15 cellular contexts compared by ENCODE assay signal in the genomic region with DNA sequence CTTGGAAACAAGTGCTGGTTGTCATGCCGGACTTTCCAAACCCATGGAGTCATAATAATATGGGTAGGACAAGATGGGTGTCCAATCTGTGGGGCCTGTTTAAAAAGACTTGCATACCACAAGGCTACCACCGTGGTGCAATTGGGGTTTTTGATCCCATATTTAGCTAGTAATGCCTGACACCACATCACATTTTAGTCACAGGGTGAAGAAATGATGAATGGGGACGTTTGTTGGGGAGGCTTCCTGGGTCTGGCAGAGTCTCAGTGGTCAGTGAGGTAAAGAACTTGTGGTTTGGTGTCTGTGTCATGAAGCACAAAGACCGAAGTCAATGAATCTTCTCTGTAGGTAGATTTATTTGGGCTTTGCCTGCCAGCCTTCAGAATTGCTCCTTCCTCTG. TPM values are rescaled to one million over a fixed set of nuclear protein-coding genes. Genes with fewer than 3 reads are reported as not detected.
A peak's percentile ranks its signal among the peaks of the same experiment; 100 is the strongest.
DNase-seq lines count a peak whose midpoint lies in the region; ATAC-seq, FAIRE-seq and TF ChIP-seq lines count a peak whose summit lies in the region.
"Had no signal": no experiment of that assay in that cellular context is flagged by ENCODE, and none has a peak within 500 bp of the region (broad histone marks: within the 10 kb centered on the region; RNA-seq: fewer than 3 reads in every experiment).

No MANE protein-coding gene starts in this region.

- no peak overlapping the region for H3K27ac ChIP-seq in endodermal cell (ENCODE audit: low read depth, low read length)

- H3K4me1 ChIP-seq in endodermal cell (ENCODE audit: control insufficient read depth, insufficient read depth, low read length) = peaks cover 19% of the 10 kb centered on the region

- H3K36me3 ChIP-seq in endodermal cell (ENCODE audit: control insufficient read depth, insufficient read depth, low read length) = peaks cover 92% of the 10 kb centered on the region

- TF ChIP-seq CTCF in endodermal cell (conservative IDR thresholded peaks at IDR 0.05) = no peak

- peaks cover 2% of the 10 kb centered on the region for H3K9me3 Mint-ChIP-seq in endodermal cell
- H3K9me3 Mint-ChIP-seq: activated B cell treated with CpG ODN at 0.5 μM for 24 hours had no signal

- peak overlapping the region; percentile 68 for H3K27ac Mint-ChIP-seq in endodermal cell
- H3K27ac Mint-ChIP-seq: activated B cell treated with CpG ODN at 0.5 μM for 24 hours, CD14-positive monocyte had no signal

- H3K9me3 ChIP-seq in endodermal cell (ENCODE audit: control insufficient read depth, low read length) = no peaks in the 10 kb centered on the region

- ATAC-seq in GM18502 (IDR thresholded peaks at IDR 0.05; ENCODE audit: poor library complexity, unreplicated experiment) (peak; percentile 66), HG03521 (IDR thresholded peaks at IDR 0.05; ENCODE audit: unreplicated experiment) (no peak)

- peak; percentile 90 for FAIRE-seq in H54 (lab: Jason Lieb, UNC)
- FAIRE-seq: colon, kidney had no signal

- H3K4me3 ChIP-seq in endodermal cell (ENCODE audit: low read length) = no peak overlapping the region

- H3K27me3 Mint-ChIP-seq in endodermal cell (ENCODE audit: insufficient read depth) = no peaks in the 10 kb centered on the region
- H3K27me3 Mint-ChIP-seq: activated B cell treated with CpG ODN at 0.5 μM for 24 hours had no signal

- H3K9ac ChIP-seq in endodermal cell (ENCODE audit: extremely low read depth, low read length, poor library complexity, severe bottlenecking) = no peak overlapping the region

- H3K36me3 Mint-ChIP-seq in endodermal cell (ENCODE audit: low read depth) = peaks cover 41% of the 10 kb centered on the region
- H3K36me3 Mint-ChIP-seq: CD14-positive monocyte had no signal

- H3K4me3 Mint-ChIP-seq in endodermal cell = no peak overlapping the region
- H3K4me3 Mint-ChIP-seq: activated B cell treated with CpG ODN at 0.5 μM for 24 hours, CD14-positive monocyte had no signal

- intact Hi-C loops in posterior vena cava (cut with DNase I) = no loop called here

- no peaks in the 10 kb centered on the region for H3K27me3 ChIP-seq in endodermal cell (ENCODE audit: control insufficient read depth, insufficient read depth, low read length, poor library complexity, severe bottlenecking)

- no peak for DNase-seq in H54 (ENCODE audit: insufficient read length, low spot score)
- DNase-seq in HT1080 (ENCODE audit: low read depth) = peak; percentile 80
- DNase-seq in endodermal cell = no peak
- no peak for DNase-seq in DMS114 treated with DMSO at 0.1 percent for 48 hours (lab: John Stamatoyannopoulos, UW; ENCODE audit: unreplicated experiment)
- no peak for DNase-seq in posterior vena cava (ENCODE audit: low spot score)
- no peak for DNase-seq in NCI-H2107 treated with DMSO at 0.1 percent for 48 hours (lab: John Stamatoyannopoulos, UW; ENCODE audit: unreplicated experiment)
- DNase-seq: activated B cell treated with CpG ODN at 0.5 μM for 24 hours; activated effector memory CD4-positive, alpha-beta T cell treated with Interleukin-2 at 50 U/mL for 16 hours; GOT3; NCI-H2107 had no signal

- 84 to 100% methylated on average over 1 to 4 of the region's 4 CpGs for WGBS in endodermal cell (ENCODE audit: insufficient coverage in 1 of 2, insufficient read length in 1 of 2), 2 experiments

- H3K4me1 Mint-ChIP-seq in endodermal cell = peaks cover 47% of the 10 kb centered on the region
- H3K4me1 Mint-ChIP-seq: activated B cell treated with CpG ODN at 0.5 μM for 24 hours had no signal

- TF ChIP-seq POLR2A in H54 (IDR thresholded peaks at IDR 0.05; ENCODE audit: low read depth, low read length) = no peak

RNA-seq across cellular contexts. Expression of a gene that starts 31.0 kb away (rescaled TPM):
- 0.03 TPM in 1 of 2 replicates, not detected in the other for total RNA-seq in HT1080 (2014; rRNA removed; shearing (Covaris generic))
- polyA plus RNA-seq in HT1080 (2015; cell fraction: cytosol; rRNA removed) = 4.4 and 5.7 TPM in 2 replicates
- 7.9 and 9.4 TPM in 2 replicates for polyA plus RNA-seq in HT1080 (2015; cell fraction: nucleus; rRNA removed)
- total RNA-seq in endodermal cell = 100 to 1,000 TPM; 285 to 322 TPM
- polyA plus RNA-seq in endodermal cell (2013, experiment 1 of 2) = 70.3 TPM
- 93.2 TPM for polyA plus RNA-seq in endodermal cell (2013, experiment 2 of 2)
- 10 to 100 TPM in 1 of 2 donors, 1 to 10 TPM in 1; 9.7 to 20.5 TPM for total RNA-seq in posterior vena cava
- total RNA-seq: activated B cell treated with CpG ODN at 0.5 μM for 24 hours had no signal

Comparison
In these comparisons a context has a peak if more than half of its experiments do, and no peak if none do; other contexts are left out.
1. RNA of a gene that starts 31.0 kb away (total RNA-seq): 285 to 322 TPM in endodermal cell; 9.7 to 20.5 TPM in posterior vena cava and 0.03 TPM in HT1080; every median in the first group is over 10 times any median in the second.